ENCODE assay signal across 15 cellular contexts in the genomic region with DNA sequence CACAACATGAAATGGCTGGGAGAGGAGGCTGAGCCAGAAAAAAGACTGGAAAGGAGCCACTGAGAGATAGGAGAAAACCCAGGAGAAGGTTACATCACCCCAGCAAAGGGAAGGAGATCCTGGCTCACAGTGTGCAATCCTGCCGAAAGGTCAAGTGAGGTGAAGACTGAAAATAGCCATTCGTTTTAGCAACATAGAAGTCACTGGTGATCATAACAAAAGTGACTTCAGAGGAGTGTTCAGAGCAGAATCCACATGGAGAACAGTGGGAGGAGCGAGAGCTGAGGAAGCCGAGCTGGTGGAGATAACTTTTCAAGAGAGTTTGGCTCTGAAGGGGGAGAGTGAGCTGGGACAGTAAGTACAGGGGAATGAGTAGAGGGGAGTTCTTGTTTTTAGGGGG. TPM values are rescaled to one million over a fixed set of nuclear protein-coding genes. Genes with fewer than 3 reads are reported as not detected.
A peak's percentile ranks its signal among the peaks of the same experiment; 100 is the strongest.
DNase-seq lines count a peak whose midpoint lies in the region; ATAC-seq, FAIRE-seq and TF ChIP-seq lines count a peak whose summit lies in the region.
"Had no signal": no experiment of that assay in that cellular context is flagged by ENCODE, and none has a peak within 500 bp of the region (broad histone marks: within the 10 kb centered on the region; RNA-seq: fewer than 3 reads in every experiment).

No MANE protein-coding gene starts in this region.

- H3K36me3 ChIP-seq in K562 (ENCODE audit: control insufficient read depth, insufficient read depth, low read length) (no peaks in the 10 kb centered on the region), stomach (no peaks in the 10 kb centered on the region), HAP-1 (replicated peaks) (no peaks in the 10 kb centered on the region)
- H3K36me3 ChIP-seq: neural progenitor cell had no signal

- no peaks in the 10 kb centered on the region for H3K36me3 Mint-ChIP-seq in activated CD8-positive, alpha-beta T cell treated with anti-CD3 and anti-CD28 coated beads, Interleukin-2, amount 10 ng/mL, durations not matched to agents 7 days and 5 days (ENCODE audit: low read depth)
- H3K36me3 Mint-ChIP-seq: brain had no signal

- no peak overlapping the region for H3K4me2 ChIP-seq in K562 (ENCODE audit: insufficient read depth, low read length)
- H3K4me2 ChIP-seq: KMS-11, neural progenitor cell had no signal

- POLR2A ChIA-PET in K562 (lab: Yijun Ruan, JAX) = interaction anchor here (0.6 to 0.9 kb wide), 2 partner anchors 23 to 1698 kb away, joined by 3 read pairs; no protein-coding TSS in a partner anchor
- POLR2A ChIA-PET in activated CD8-positive, alpha-beta T cell treated with anti-CD3 and anti-CD28 coated beads, Interleukin-2, amount 10 ng/mL, durations not matched to agents 7 days and 5 days (lab: Charles Lee) = no interaction called here

- no peak overlapping the region for H3K27ac Mint-ChIP-seq in activated CD8-positive, alpha-beta T cell treated with anti-CD3 and anti-CD28 coated beads, Interleukin-2, amount 10 ng/mL, durations not matched to agents 7 days and 5 days
- H3K27ac Mint-ChIP-seq: brain; neural progenitor cell; T-helper 1 cell treated with Interleukin-12 subunit alpha and Interleukin-12 subunit beta and Interleukin-4 antibody, amounts not matched to agents 30 μg/mL and 1 μg/mL, for 36 hours had no signal

- intact Hi-C loops in K562 (cut with micrococcal nuclease) = no loop called here
- intact Hi-C loops in stomach (cut with DNase I; ENCODE audit: low total_unique reads) = loop anchor here (10.0 kb wide), 1 partner anchor 74 kb away; no protein-coding TSS in a partner anchor

- H3K9me3 Mint-ChIP-seq in activated CD8-positive, alpha-beta T cell treated with anti-CD3 and anti-CD28 coated beads, Interleukin-2, amount 10 ng/mL, durations not matched to agents 7 days and 5 days (ENCODE audit: insufficient read depth) = no peaks in the 10 kb centered on the region
- H3K9me3 Mint-ChIP-seq: T-helper 1 cell treated with Interleukin-12 subunit alpha and Interleukin-12 subunit beta and Interleukin-4 antibody, amounts not matched to agents 30 μg/mL and 1 μg/mL, for 36 hours had no signal

- no peak for TF ChIP-seq EP300 in K562 (IDR thresholded peaks at IDR 0.05; ENCODE audit: low read length)
- TF ChIP-seq EP300 in stomach (IDR thresholded peaks at IDR 0.05) = no peak

- peaks cover 42% of the 10 kb centered on the region for H3K27me3 Mint-ChIP-seq in activated CD8-positive, alpha-beta T cell treated with anti-CD3 and anti-CD28 coated beads, Interleukin-2, amount 10 ng/mL, durations not matched to agents 7 days and 5 days (ENCODE audit: low read depth)

- H3K4me3 ChIP-seq in K562 (no peak overlapping the region), stomach (no peak overlapping the region), HAP-1 (no peak overlapping the region)
- H3K4me3 ChIP-seq: neural progenitor cell had no signal

- H4K20me1 ChIP-seq in K562 (replicated peaks; ENCODE audit: control insufficient read depth, insufficient read depth, low read length) = no peaks in the 10 kb centered on the region

- peaks cover 0 to 28% of the 10 kb centered on the region in 2 experiments; a peak in 4 of 5 replicates for H3K27me3 ChIP-seq in K562 (ENCODE audit: control insufficient read depth in 2 of 2, insufficient read depth in 2 of 2, low read length in 2 of 2)
- H3K27me3 ChIP-seq in stomach = no peaks in the 10 kb centered on the region
- H3K27me3 ChIP-seq in HAP-1 (ENCODE audit: low read depth) = no peaks in the 10 kb centered on the region

- TF ChIP-seq RAD21 in K562 (CRISPR knock-in tag; conservative IDR thresholded peaks at IDR 0.05 in 1 of 2, IDR thresholded peaks at IDR 0.05 in 1 of 2) = no peak

- TF ChIP-seq CTCF in K562 (IDR thresholded peaks at IDR 0.05 in 2 of 3, conservative IDR thresholded peaks at IDR 0.05 in 1 of 3; ENCODE audit: insufficient read depth in 2 of 3, low read depth in 1 of 3, low read length in 3 of 3) (no peak), stomach (IDR thresholded peaks at IDR 0.05) (no peak)

- no TSS peak for BruUV-seq in K562 (replicated peaks; lab: Mats Ljungman, UMichigan)

- H2AFZ ChIP-seq in K562 (ENCODE audit: low read depth, low read length) = no peak overlapping the region
- H2AFZ ChIP-seq: neural progenitor cell had no signal

- 0% methylated on average over 1 of the region's 4 CpGs for WGBS in K562 (ENCODE audit: insufficient coverage, low coverage, missing lambda C conversion rate)
- WGBS in stomach, 5 donors = 40 to 78% (median 68%) methylated on average over 4 of the region's 4 CpGs

- no peak for FAIRE-seq in K562 (lab: Jason Lieb, UNC)

- H3K79me2 ChIP-seq in K562 (ENCODE audit: control insufficient read depth, insufficient read depth, low read length) = no peaks in the 10 kb centered on the region

- H3K9me1 ChIP-seq in K562 (ENCODE audit: control insufficient read depth, insufficient read depth, low read length) = no peaks in the 10 kb centered on the region

- H3K27ac ChIP-seq in K562 (ENCODE audit: extremely low read depth, low read depth, low read length) (no peak overlapping the region), stomach (peak overlapping the region in 4 of 5 donors; percentile 59 to 76 (median 66))
- H3K27ac ChIP-seq: KMS-11, neural progenitor cell had no signal

- peaks cover 22% of the 10 kb centered on the region for H3K4me1 Mint-ChIP-seq in activated CD8-positive, alpha-beta T cell treated with anti-CD3 and anti-CD28 coated beads, Interleukin-2, amount 10 ng/mL, durations not matched to agents 7 days and 5 days (ENCODE audit: low read depth)

- no peak overlapping the region for H3K9ac ChIP-seq in K562 (ENCODE audit: insufficient read depth in 1 of 2, low read depth in 2 of 2, low read length in 2 of 2)
- H3K9ac ChIP-seq: KMS-11, neural progenitor cell had no signal

- TF ChIP-seq POLR2A in K562 (conservative IDR thresholded peaks at IDR 0.05) (no peak), stomach (IDR thresholded peaks at IDR 0.05) (no peak)

- in situ Hi-C loops in K562 (cut with MboI) (no loop called here), HAP-1 (cut with MboI; ENCODE audit: low sequenced_read_pairs) (no loop called here)

- no peak overlapping the region for H3K4me3 Mint-ChIP-seq in activated CD8-positive, alpha-beta T cell treated with anti-CD3 and anti-CD28 coated beads, Interleukin-2, amount 10 ng/mL, durations not matched to agents 7 days and 5 days
- H3K4me3 Mint-ChIP-seq: brain; T-helper 1 cell treated with Interleukin-12 subunit alpha and Interleukin-12 subunit beta and Interleukin-4 antibody, amounts not matched to agents 30 μg/mL and 1 μg/mL, for 36 hours had no signal

- no peak for ATAC-seq in K562
- no peak for ATAC-seq in activated CD8-positive, alpha-beta T cell treated with anti-CD3 and anti-CD28 coated beads, Interleukin-2, amount 10 ng/mL, durations not matched to agents 7 days and 5 days
- no peak for ATAC-seq in HG02642 (IDR thresholded peaks at IDR 0.05; ENCODE audit: poor library complexity, unreplicated experiment)

- CTCF ChIA-PET in K562 (lab: Yijun Ruan, JAX; ENCODE audit: low intra/inter-chr PET ratio) = no interaction called here
- CTCF ChIA-PET in activated CD8-positive, alpha-beta T cell treated with anti-CD3 and anti-CD28 coated beads, Interleukin-2, amount 10 ng/mL, durations not matched to agents 7 days and 5 days (lab: Charles Lee) = no interaction called here

- H3K9me3 ChIP-seq in K562 (replicated peaks; ENCODE audit: control insufficient read depth, insufficient read depth, low read depth, low read length) (no peaks in the 10 kb centered on the region), stomach (no peaks in the 10 kb centered on the region), HAP-1 (no peaks in the 10 kb centered on the region)

- H3K4me1 ChIP-seq in K562 (replicated peaks in 1 of 2; ENCODE audit: control insufficient read depth in 2 of 2, insufficient read depth in 2 of 2, low read length in 2 of 2) (peaks cover 0 to under 1% of the 10 kb centered on the region in 2 experiments; a peak in 2 of 5 replicates), stomach (peaks cover 23 to 52% (median 36%) of the 10 kb centered on the region in 4 donors), HAP-1 (peaks cover 1% of the 10 kb centered on the region; the same call in 1 of the 2 replicates)

- DNase-seq in GM04503 (ENCODE audit: low read depth) = peak; percentile 91
- no peak for DNase-seq in K562 (ENCODE audit: extremely low read depth in 1 of 4, low spot score in 3 of 4)
- DNase-seq in islet precursor cell = peak; percentile 35
- no peak for DNase-seq in stomach
- no peak for DNase-seq in activated CD8-positive, alpha-beta T cell treated with anti-CD3 and anti-CD28 coated beads, Interleukin-2, amount 10 ng/mL, durations not matched to agents 7 days and 5 days
- no peak for DNase-seq in HAP-1 (ENCODE audit: low spot score in 2 of 2)
- no peak for DNase-seq in SIG-M5 (lab: John Stamatoyannopoulos, UW)
- DNase-seq: activated CD8-positive, alpha-beta memory T cell treated with anti-CD3 and anti-CD28 coated beads, Interleukin-2, amount 50 U/mL, for 48 hours; hippocampal formation; NCI-H748 treated with DMSO at 0.1 percent for 48 hours had no signal

TF ChIP-seq in K562, 482 proteins besides CTCF, POLR2A, EP300 and RAD21 (continues in another document):
- TF ChIP-seq CEBPG (CRISPR knock-in tag; IDR thresholded peaks at IDR 0.05) = no peak
- TF ChIP-seq CEBPG (tag; conservative IDR thresholded peaks at IDR 0.05 in 1 of 2, IDR thresholded peaks at IDR 0.05 in 1 of 2) = peak in 1 of 2 experiments; percentile 84; a peak in 2 of 4 replicates

RNA-seq across cellular contexts. Expression of gene HEG1, which starts 5.4 kb away (rescaled TPM):
- 0.07 and 0.37 TPM in 2 replicates for total RNA-seq in K562 (2011; cell fraction: chromatin; rRNA removed; ENCODE audit: low replicate concordance)
- total RNA-seq in K562 (2011; cell fraction: nucleolus; rRNA removed) = 0.17 and 0.26 TPM in 2 replicates
- 0.07 and 0.08 TPM in 2 replicates for total RNA-seq in K562 (2011; cell fraction: nucleoplasm; rRNA removed)
- total RNA-seq in K562 (2014; rRNA removed) = not detected in 2 replicates
- not detected in 2 replicates for total RNA-seq in K562 (2014; rRNA removed; fragmentation: Illumina TruSeq; extraction: Trizol)
- not detected in 2 replicates for total RNA-seq in K562 (2015; rRNA removed; fragmentation: Illumina TruSeq; extraction: Trizol)
- 0.24 and 0.25 TPM in 2 replicates for total RNA-seq in K562 (2021)
- not detected in 2 replicates for polyA plus RNA-seq in K562 (2011; rRNA removed)
- polyA plus RNA-seq in K562 (2011; cell fraction: cytosol; rRNA removed) = 0.01 TPM in 1 of 2 replicates, not detected in the other
- polyA plus RNA-seq in K562 (2011; cell fraction: nucleus; rRNA removed) = 0.06 and 0.08 TPM in 2 replicates
- polyA plus RNA-seq in K562 (2012) = 0.01 and 0.06 TPM in 2 replicates
- not detected in 2 replicates for polyA plus RNA-seq in K562 (2014; fragmentation: Illumina TruSeq; extraction: Trizol)
- not detected for polyA plus RNA-seq in K562 (2014; fragmentation: Nextera tagmentation; extraction: Ambion mirVana)
- not detected in 2 replicates for polyA plus RNA-seq in K562 (2014; rRNA removed)
- polyA minus RNA-seq in K562 (2011; rRNA and poly(A)+ RNA removed) = 0.03 and 0.04 TPM in 2 replicates
- 0.19 TPM in 1 of 2 replicates, not detected in the other for polyA minus RNA-seq in K562 (2011; cell fraction: cytosol; rRNA and poly(A)+ RNA removed)
- polyA minus RNA-seq in K562 (2011; cell fraction: nucleus; rRNA and poly(A)+ RNA removed) = 0.11 TPM in 1 of 2 replicates, not detected in the other
- total RNA-seq in stomach = 10 to 100 TPM; 11.3 to 56.9 (median 32.7) TPM
- 1 to 10 TPM; 2.3 to 2.7 (median 2.4) TPM for polyA plus RNA-seq in stomach
- 10 to 100 TPM; 58.6 to 61.7 TPM for total RNA-seq in activated CD8-positive, alpha-beta T cell treated with anti-CD3 and anti-CD28 coated beads, Interleukin-2, amount 10 ng/mL, durations not matched to agents 7 days and 5 days

Comparison
In these comparisons a context has a peak if more than half of its experiments do, and no peak if none do; other contexts are left out.
1. DNase-seq: peak in GM04503 (single experiment) and islet precursor cell (single experiment); none in K562 (0 of 4), stomach (single experiment), activated CD8-positive, alpha-beta T cell treated with anti-CD3 and anti-CD28 coated beads, Interleukin-2, amount 10 ng/mL, durations not matched to agents 7 days and 5 days (single experiment), HAP-1 (0 of 2) and SIG-M5 (single experiment).
2. RNA of gene HEG1, which starts 5.4 kb away (total RNA-seq): 58.6 to 61.7 TPM in activated CD8-positive, alpha-beta T cell treated with anti-CD3 and anti-CD28 coated beads, Interleukin-2, amount 10 ng/mL, durations not matched to agents 7 days and 5 days and 11.3 to 56.9 TPM in stomach; 0.07 to 0.37 TPM in K562; every median in the first group is over 4 times any median in the second.